Comparison of ENCODE assay signal across 13 cellular contexts in genomic region chr10:31604646-31605170, GRCh38.
DNase-seq lines count a peak whose midpoint lies in the region; ATAC-seq and TF ChIP-seq lines count a peak whose summit lies in the region.
"Had no signal": no experiment of that assay in that cellular context is flagged by ENCODE, and none has a peak within 500 bp of the region (broad histone marks: within the 10 kb centered on the region; RNA-seq: fewer than 3 reads in every experiment).

No MANE protein-coding gene starts in this region.

- peaks cover 5% of the 10 kb centered on the region for H3K4me1 ChIP-seq in mammary epithelial cell (ENCODE audit: insufficient read depth, low read length)

- 90% methylated on average over 4 of the region's 4 CpGs for WGBS in mammary epithelial cell (ENCODE audit: low coverage, missing lambda C conversion rate)

- no peak overlapping the region for H3K4me2 ChIP-seq in mammary epithelial cell (ENCODE audit: insufficient read depth, low read depth, low read length)

- H3K27me3 Mint-ChIP-seq in MCF 10A (ENCODE audit: insufficient read depth, unreplicated experiment) (no peaks in the 10 kb centered on the region), type B pancreatic cell (peaks cover 5% of the 10 kb centered on the region)
- peaks cover 3% of the 10 kb centered on the region for H3K27me3 Mint-ChIP-seq in activated T-helper 1 cell treated with anti-CD3 and anti-CD28 coated beads, Interleukin-12 subunit alpha, Interleukin-12 subunit beta, Interleukin-2, Interleukin-4 antibody, amounts not matched to agents 30 ng/mL and 10 ng/mL and 1 ng/mL, durations not matched to agents 14 hours and 24 hours and 36 hours (ENCODE audit: insufficient read depth)

- intact Hi-C loops in MCF 10A (cut with micrococcal nuclease) = no loop called here
- intact Hi-C loops in mammary epithelial cell (cut with micrococcal nuclease) = loop anchor here (5.0 to 10.0 kb wide), 2 partner anchors 158 to 190 kb away; no protein-coding TSS in a partner anchor
- intact Hi-C loops in activated T-helper 1 cell treated with anti-CD3 and anti-CD28 coated beads, Interleukin-12 subunit alpha, Interleukin-12 subunit beta, Interleukin-2, Interleukin-4 antibody, amounts not matched to agents 30 ng/mL and 10 ng/mL and 1 ng/mL, durations not matched to agents 14 hours and 24 hours and 36 hours (cut with micrococcal nuclease) = loop anchor here (10.0 kb wide), 1 partner anchor 260 kb away; no protein-coding TSS in a partner anchor

- H3K27ac ChIP-seq in mammary epithelial cell (ENCODE audit: insufficient read depth, low read depth, low read length) = no peak overlapping the region

- no peaks in the 10 kb centered on the region for H3K9me3 ChIP-seq in mammary epithelial cell (replicated peaks; ENCODE audit: insufficient read depth, low read length)
- H3K9me3 ChIP-seq: BE2C had no signal

- in situ Hi-C loops in mammary epithelial cell (cut with MboI; ENCODE audit: low sequenced_read_pairs in 2 of 2) = no loop called here

- H3K4me3 ChIP-seq in mammary epithelial cell (replicated peaks in 1 of 3; ENCODE audit: insufficient read depth in 1 of 3, low read depth in 2 of 3, low read length in 3 of 3) = no peak overlapping the region

- BruUV-seq in MCF 10A (replicated peaks; lab: Mats Ljungman, UMichigan) = no TSS peak
- BruUV-seq in mammary epithelial cell (replicated peaks; lab: Mats Ljungman, UMichigan) = no TSS peak

- no peaks in the 10 kb centered on the region for H3K36me3 ChIP-seq in mammary epithelial cell (ENCODE audit: insufficient read depth, low read length)
- H3K36me3 ChIP-seq: BE2C had no signal

- H3K27ac Mint-ChIP-seq in MCF 10A (ENCODE audit: low read depth, unreplicated experiment) (no peak overlapping the region), type B pancreatic cell (peak overlapping the region; percentile 79)
- no peak overlapping the region for H3K27ac Mint-ChIP-seq in activated T-helper 1 cell treated with anti-CD3 and anti-CD28 coated beads, Interleukin-12 subunit alpha, Interleukin-12 subunit beta, Interleukin-2, Interleukin-4 antibody, amounts not matched to agents 30 ng/mL and 10 ng/mL and 1 ng/mL, durations not matched to agents 14 hours and 24 hours and 36 hours

- DNase-seq in MCF 10A (ENCODE audit: unreplicated experiment) (no peak), mammary epithelial cell (no peak), mucosa of gallbladder (ENCODE audit: low spot score) (peak; percentile 7), type B pancreatic cell (ENCODE audit: extremely low spot score, unreplicated experiment) (no peak), AG08396 (ENCODE audit: low spot score) (no peak), SIG-M5 (lab: John Stamatoyannopoulos, UW) (no peak)
- no peak for DNase-seq in activated T-helper 1 cell treated with anti-CD3 and anti-CD28 coated beads, Interleukin-12 subunit alpha, Interleukin-12 subunit beta, Interleukin-2, Interleukin-4 antibody, amounts not matched to agents 30 ng/mL and 10 ng/mL and 1 ng/mL, durations not matched to agents 14 hours and 24 hours and 36 hours (ENCODE audit: low spot score)
- DNase-seq: activated CD8-positive, alpha-beta memory T cell treated with anti-CD3 and anti-CD28 coated beads, Interleukin-2, amount 50 U/mL, for 48 hours; NCI-H226; PC-3; stimulated activated CD8-positive, alpha-beta memory T cell treated with anti-CD3 and anti-CD28 coated beads, Interleukin-4, amount 100 ng/mL, for 48 hours had no signal

- TF ChIP-seq CTCF in MCF 10A (IDR thresholded peaks at IDR 0.05; ENCODE audit: unreplicated experiment) (no peak), mammary epithelial cell (conservative IDR thresholded peaks at IDR 0.05 in 1 of 2, IDR thresholded peaks at IDR 0.05 in 1 of 2; ENCODE audit: extremely low read depth in 1 of 2, insufficient read depth in 1 of 2, low read depth in 1 of 2, low read length in 2 of 2) (no peak), type B pancreatic cell (conservative IDR thresholded peaks at IDR 0.05) (no peak)

- POLR2A ChIA-PET in MCF 10A (lab: Yijun Ruan, JAX) = no interaction called here

- dilution Hi-C loops in mammary epithelial cell (cut with HindIII; ENCODE audit: low sequenced_read_pairs) = no loop called here

- no peaks in the 10 kb centered on the region for H3K27me3 ChIP-seq in mammary epithelial cell (ENCODE audit: insufficient read depth, low read length)
- H3K27me3 ChIP-seq: BE2C had no signal

- H3K4me1 Mint-ChIP-seq in MCF 10A (ENCODE audit: insufficient read depth, unreplicated experiment) = peaks cover 12% of the 10 kb centered on the region
- H3K4me1 Mint-ChIP-seq in activated T-helper 1 cell treated with anti-CD3 and anti-CD28 coated beads, Interleukin-12 subunit alpha, Interleukin-12 subunit beta, Interleukin-2, Interleukin-4 antibody, amounts not matched to agents 30 ng/mL and 10 ng/mL and 1 ng/mL, durations not matched to agents 14 hours and 24 hours and 36 hours (ENCODE audit: low read depth) = peaks cover 21% of the 10 kb centered on the region
- peaks cover 5% of the 10 kb centered on the region for H3K4me1 Mint-ChIP-seq in type B pancreatic cell (ENCODE audit: unreplicated experiment)

- no peaks in the 10 kb centered on the region for H4K20me1 ChIP-seq in mammary epithelial cell (ENCODE audit: insufficient read depth, low read length)

- ATAC-seq in GM19395 (IDR thresholded peaks at IDR 0.05; ENCODE audit: unreplicated experiment) = no peak
- ATAC-seq: PC-3 had no signal

- no peaks in the 10 kb centered on the region for H3K79me2 ChIP-seq in mammary epithelial cell (ENCODE audit: insufficient read depth, low read length)

- H2AFZ ChIP-seq in mammary epithelial cell (ENCODE audit: low read depth, low read length) = no peak overlapping the region

- no peaks in the 10 kb centered on the region for H3K36me3 Mint-ChIP-seq in MCF 10A (ENCODE audit: insufficient read depth, unreplicated experiment)
- H3K36me3 Mint-ChIP-seq in activated T-helper 1 cell treated with anti-CD3 and anti-CD28 coated beads, Interleukin-12 subunit alpha, Interleukin-12 subunit beta, Interleukin-2, Interleukin-4 antibody, amounts not matched to agents 30 ng/mL and 10 ng/mL and 1 ng/mL, durations not matched to agents 14 hours and 24 hours and 36 hours (ENCODE audit: low read depth) = no peaks in the 10 kb centered on the region
- H3K36me3 Mint-ChIP-seq in type B pancreatic cell = no peaks in the 10 kb centered on the region

- H3K9ac ChIP-seq in mammary epithelial cell (ENCODE audit: insufficient read depth, low read length) = no peak overlapping the region

- H3K4me3 Mint-ChIP-seq in MCF 10A (ENCODE audit: unreplicated experiment) (peak overlapping the region; percentile 73), type B pancreatic cell (peak overlapping the region; percentile 91)
- H3K4me3 Mint-ChIP-seq in activated T-helper 1 cell treated with anti-CD3 and anti-CD28 coated beads, Interleukin-12 subunit alpha, Interleukin-12 subunit beta, Interleukin-2, Interleukin-4 antibody, amounts not matched to agents 30 ng/mL and 10 ng/mL and 1 ng/mL, durations not matched to agents 14 hours and 24 hours and 36 hours = peak overlapping the region; percentile 80

- CTCF ChIA-PET in MCF 10A (lab: Yijun Ruan, JAX) = no interaction called here
- CTCF ChIA-PET in mammary epithelial cell (lab: Charles Lee; ENCODE audit: low non-redundant PET) = no interaction called here

- H3K9me3 Mint-ChIP-seq in MCF 10A (ENCODE audit: unreplicated experiment) (no peaks in the 10 kb centered on the region), type B pancreatic cell (no peaks in the 10 kb centered on the region)
- H3K9me3 Mint-ChIP-seq in activated T-helper 1 cell treated with anti-CD3 and anti-CD28 coated beads, Interleukin-12 subunit alpha, Interleukin-12 subunit beta, Interleukin-2, Interleukin-4 antibody, amounts not matched to agents 30 ng/mL and 10 ng/mL and 1 ng/mL, durations not matched to agents 14 hours and 24 hours and 36 hours = no peaks in the 10 kb centered on the region
